Comparison of ENCODE assay signal across 21 cellular contexts in the genomic region with DNA sequence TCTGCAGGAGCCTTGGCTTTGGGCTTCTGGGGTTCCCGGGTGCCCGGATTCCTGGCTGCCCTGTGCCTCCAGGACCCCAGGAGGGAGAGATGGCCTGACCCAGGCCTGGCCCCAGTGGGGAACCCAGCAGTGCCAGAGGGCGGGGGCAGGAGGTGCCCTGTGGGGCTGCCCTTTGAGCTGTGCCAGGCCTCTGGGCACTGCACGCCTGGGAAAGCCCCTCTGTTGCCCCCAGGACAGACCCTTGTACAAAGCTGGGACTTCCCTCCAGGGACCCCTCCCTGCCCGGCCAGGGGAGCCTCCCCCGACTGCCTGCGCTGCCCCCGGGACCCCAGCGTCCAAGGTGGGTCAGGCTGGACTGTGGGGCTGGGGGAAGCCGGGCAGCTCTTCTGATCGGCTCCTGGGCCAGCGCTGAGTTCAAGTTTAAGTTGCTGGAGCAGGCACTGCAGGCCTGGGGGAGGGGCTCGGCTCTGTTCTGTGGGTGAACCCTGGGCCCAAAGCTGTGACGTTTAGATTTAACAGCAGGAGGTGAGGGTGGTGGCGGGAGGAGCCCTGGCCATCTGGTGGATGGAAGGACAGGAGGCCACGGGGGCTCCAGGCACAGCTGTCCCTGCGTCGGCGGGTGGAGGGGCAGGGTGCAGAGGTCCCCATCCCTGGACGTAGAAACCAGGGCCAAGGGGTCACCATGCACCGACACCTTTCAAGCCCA. TPM values are rescaled to one million over a fixed set of nuclear protein-coding genes. Genes with fewer than 3 reads are reported as not detected.
DNase-seq lines count a peak whose midpoint lies in the region; TF ChIP-seq lines count a peak whose summit lies in the region.
"Had no signal": no experiment of that assay in that cellular context is flagged by ENCODE, and none has a peak within 500 bp of the region (broad histone marks: within the 10 kb centered on the region; RNA-seq: fewer than 3 reads in every experiment).

No MANE protein-coding gene starts in this region.

- H3K9ac ChIP-seq in H9 (ENCODE audit: extremely low read depth, insufficient read length, low read length) = no peak overlapping the region
- H3K9ac ChIP-seq: BLaER1 had no signal

- no peak overlapping the region for H4K8ac ChIP-seq in H9 (replicated peaks; ENCODE audit: insufficient read length, low read depth, low read length)

- no peaks in the 10 kb centered on the region for H3K79me1 ChIP-seq in H9 (ENCODE audit: insufficient read depth, low read depth, low read length, poor library complexity, severe bottlenecking)

- H3K4me2 ChIP-seq in H9 (ENCODE audit: insufficient read depth, insufficient read length, low read length) = no peak overlapping the region
- H3K4me2 ChIP-seq: BLaER1 had no signal

- H3K27me3 Mint-ChIP-seq in H9 (ENCODE audit: low read depth) = peaks cover 2% of the 10 kb centered on the region; the same call in 1 of the 2 replicates
- H3K27me3 Mint-ChIP-seq in activated naive CD8-positive, alpha-beta T cell treated with anti-CD3 and anti-CD28 coated beads for 36 hours = no peaks in the 10 kb centered on the region
- H3K27me3 Mint-ChIP-seq: CD4-positive, alpha-beta memory T cell had no signal

- no peak overlapping the region for H3K18ac ChIP-seq in H9 (ENCODE audit: insufficient read length, low read depth, low read length)

- no peaks in the 10 kb centered on the region for H3K9me3 Mint-ChIP-seq in H9
- H3K9me3 Mint-ChIP-seq in activated naive CD8-positive, alpha-beta T cell treated with anti-CD3 and anti-CD28 coated beads for 36 hours = no peaks in the 10 kb centered on the region
- H3K9me3 Mint-ChIP-seq: CD14-positive monocyte; CD4-positive, alpha-beta memory T cell had no signal

- no peak overlapping the region for H2AK5ac ChIP-seq in H9 (ENCODE audit: insufficient read length, low read length)

- H3K36me3 Mint-ChIP-seq in H9 (ENCODE audit: insufficient read depth in 1 of 3, low read depth in 3 of 3) = no peaks in the 10 kb centered on the region
- no peaks in the 10 kb centered on the region for H3K36me3 Mint-ChIP-seq in activated naive CD8-positive, alpha-beta T cell treated with anti-CD3 and anti-CD28 coated beads for 36 hours
- H3K36me3 Mint-ChIP-seq: CD14-positive monocyte; CD4-positive, alpha-beta memory T cell had no signal

- H2AFZ ChIP-seq in H9 (ENCODE audit: low read length) = no peak overlapping the region

- peak; percentile 51 for DNase-seq in NCI-H82 (lab: John Stamatoyannopoulos, UW)
- DNase-seq in NCI-H82 treated with DMSO at 0.1 percent for 48 hours (lab: John Stamatoyannopoulos, UW; ENCODE audit: unreplicated experiment) = no peak
- DNase-seq in H9 = no peak
- DNase-seq in NCI-H69 (lab: John Stamatoyannopoulos, UW) = peak; percentile 52
- no peak for DNase-seq in activated naive CD8-positive, alpha-beta T cell treated with anti-CD3 and anti-CD28 coated beads for 36 hours
- DNase-seq in esophagus squamous epithelium (lab: John Stamatoyannopoulos, UW) = no peak
- no peak for DNase-seq in G401 (ENCODE audit: low spot score)
- DNase-seq: 8988T; Calu3; CD4-positive, alpha-beta memory T cell; DMS153; DMS79; GF-D8; GOT3 had no signal

- no peaks in the 10 kb centered on the region for H3K9me3 ChIP-seq in H9 (ENCODE audit: control insufficient read depth, low read depth, low read length)
- H3K9me3 ChIP-seq in esophagus squamous epithelium = no peaks in the 10 kb centered on the region
- H3K9me3 ChIP-seq: BLaER1, HAP-1 had no signal

- H3K23me2 ChIP-seq in H9 (ENCODE audit: insufficient read length, low read depth, low read length, poor library complexity, severe bottlenecking) = no peaks in the 10 kb centered on the region

- H3K36me3 ChIP-seq in esophagus squamous epithelium = no peaks in the 10 kb centered on the region
- H3K36me3 ChIP-seq: BLaER1, HAP-1 had no signal

- no peak overlapping the region for H3K23ac ChIP-seq in H9 (ENCODE audit: insufficient read length, low read depth, low read length)

- H3K4me1 Mint-ChIP-seq in H9 = peaks cover 0 to 7% of the 10 kb centered on the region in 2 experiments; a peak in 1 of 4 replicates
- H3K4me1 Mint-ChIP-seq in activated naive CD8-positive, alpha-beta T cell treated with anti-CD3 and anti-CD28 coated beads for 36 hours = no peaks in the 10 kb centered on the region
- H3K4me1 Mint-ChIP-seq: CD14-positive monocyte; CD4-positive, alpha-beta memory T cell had no signal

- 0 out of 2 replicates have a peak overlapping the region, but pooled peaks have one; percentile 16 for H3K14ac ChIP-seq in H9 (ENCODE audit: insufficient read depth, low read length)

- H4K91ac ChIP-seq in H9 (ENCODE audit: insufficient read length, low read depth, low read length) = no peak overlapping the region

- H3K4ac ChIP-seq in H9 (ENCODE audit: low read depth, low read length) = no peak overlapping the region

- no peak overlapping the region for H3K4me3 ChIP-seq in esophagus squamous epithelium
- H3K4me3 ChIP-seq: BLaER1, HAP-1 had no signal

- H2BK20ac ChIP-seq in H9 (ENCODE audit: low read depth, low read length, poor library complexity, severe bottlenecking) = no peak overlapping the region

- no peak for TF ChIP-seq POLR2A in esophagus squamous epithelium (IDR thresholded peaks at IDR 0.05)

- no peak overlapping the region for H3K27ac ChIP-seq in H9 (ENCODE audit: insufficient read length, low read depth, low read length)
- no peak overlapping the region for H3K27ac ChIP-seq in esophagus squamous epithelium
- H3K27ac ChIP-seq: BLaER1, HL-60 had no signal

- H2BK12ac ChIP-seq in H9 (ENCODE audit: insufficient read length, low read depth, low read length) = no peak overlapping the region

- H4K20me1 ChIP-seq in H9 (ENCODE audit: control insufficient read depth, insufficient read depth, insufficient read length) = no peaks in the 10 kb centered on the region

- H3K4me3 Mint-ChIP-seq in H9 = no peak overlapping the region
- H3K4me3 Mint-ChIP-seq in activated naive CD8-positive, alpha-beta T cell treated with anti-CD3 and anti-CD28 coated beads for 36 hours = no peak overlapping the region
- H3K4me3 Mint-ChIP-seq: CD14-positive monocyte; CD4-positive, alpha-beta memory T cell had no signal

- no peaks in the 10 kb centered on the region for H3K27me3 ChIP-seq in H9 (ENCODE audit: insufficient read depth, low read length)
- peaks cover 0 to 98% (median 0%) of the 10 kb centered on the region in 4 donors for H3K27me3 ChIP-seq in esophagus squamous epithelium

- WGBS in H9 (ENCODE audit: extremely low coverage, insufficient read length, low lambda C conversion rate) = no CpG with 5 or more reads among the region's 21 CpGs
- WGBS in esophagus squamous epithelium, 2 donors = 47% methylated on average over 3 of the region's 21 CpGs; no CpG with 5 or more reads in 1 of the 2 donors

- H3K56ac ChIP-seq in H9 (ENCODE audit: insufficient read length, low read depth, low read length) = no peak overlapping the region

- in situ Hi-C loops in G401 (cut with HindIII; ENCODE audit: low sequenced_read_pairs) = no loop called here

- no peaks in the 10 kb centered on the region for H3K79me2 ChIP-seq in H9 (ENCODE audit: insufficient read depth, low read length)

- TF ChIP-seq CTCF in H9 (conservative IDR thresholded peaks at IDR 0.05) = no peak
- TF ChIP-seq CTCF in esophagus squamous epithelium (IDR thresholded peaks at IDR 0.05) = no peak

- no peak overlapping the region for H2BK5ac ChIP-seq in H9 (ENCODE audit: insufficient read length, low read length)

- H3K4me1 ChIP-seq in H9 (ENCODE audit: insufficient read depth, low read length) = no peaks in the 10 kb centered on the region
- H3K4me1 ChIP-seq in esophagus squamous epithelium = peaks cover 0 to 5% (median 0%) of the 10 kb centered on the region in 3 donors
- H3K4me1 ChIP-seq: HAP-1 had no signal

- no peak overlapping the region for H2BK120ac ChIP-seq in H9 (ENCODE audit: low read depth, low read length, poor library complexity, severe bottlenecking)

- no peak overlapping the region for H3K27ac Mint-ChIP-seq in H9
- no peak overlapping the region for H3K27ac Mint-ChIP-seq in activated naive CD8-positive, alpha-beta T cell treated with anti-CD3 and anti-CD28 coated beads for 36 hours
- H3K27ac Mint-ChIP-seq: CD14-positive monocyte; CD4-positive, alpha-beta memory T cell had no signal

- intact Hi-C loops in esophagus squamous epithelium (cut with DNase I) = no loop called here

- H2BK15ac ChIP-seq in H9 (ENCODE audit: low read depth, low read length) = no peak overlapping the region

- no peak overlapping the region for H4K5ac ChIP-seq in H9 (ENCODE audit: insufficient read length, low read depth, low read length)

- H3T11ph ChIP-seq in H9 (ENCODE audit: low read length) = no peak overlapping the region

RNA-seq across cellular contexts. Expression of gene C1QTNF8, which starts 27.6 kb away (rescaled TPM):
- total RNA-seq in H9 (2021) (not detected in 2 replicates), esophagus squamous epithelium (not detected)
- total RNA-seq in activated naive CD8-positive, alpha-beta T cell treated with anti-CD3 and anti-CD28 coated beads for 36 hours = not detected
- 1.5 and 2.6 TPM in 2 replicates for total RNA-seq in G401 (2014; rRNA removed; shearing (Covaris generic))
- total RNA-seq: A673; Calu3; CD4-positive, alpha-beta memory T cell; Daoy; HT1080 had no signal

RNA-seq across cellular contexts. Expression of gene CACNA1H, which starts 29.2 kb away (rescaled TPM):
- total RNA-seq in H9 (2021) (41.9 and 43.3 TPM in 2 replicates), esophagus squamous epithelium (10 to 100 TPM in 1 of 4 donors, 1 to 10 TPM in 3; 1.7 to 14.7 (median 5.6) TPM)
- total RNA-seq in activated naive CD8-positive, alpha-beta T cell treated with anti-CD3 and anti-CD28 coated beads for 36 hours = under 1 TPM; 0.32 to 0.35 TPM
- 14.8 and 21.8 TPM in 2 replicates for total RNA-seq in G401 (2014; rRNA removed; shearing (Covaris generic))
- total RNA-seq: Calu3, HT1080 had no signal

RNA-seq across cellular contexts. Expression of gene SSTR5, which starts 51.1 kb away (rescaled TPM):
- total RNA-seq in H9 (2021) (0.22 and 0.37 TPM in 2 replicates), esophagus squamous epithelium (not detected)
- total RNA-seq in activated naive CD8-positive, alpha-beta T cell treated with anti-CD3 and anti-CD28 coated beads for 36 hours = not detected
- total RNA-seq in G401 (2014; rRNA removed; shearing (Covaris generic)) = not detected in 2 replicates
- total RNA-seq: A673; Calu3; CD4-positive, alpha-beta memory T cell; Daoy; HT1080 had no signal

Comparison
In these comparisons a context has a peak if more than half of its experiments do, and no peak if none do; other contexts are left out.
1. DNase-seq: peak in NCI-H82 (single experiment) and NCI-H69 (single experiment); none in NCI-H82 treated with DMSO at 0.1 percent for 48 hours (single experiment), H9 (single experiment), activated naive CD8-positive, alpha-beta T cell treated with anti-CD3 and anti-CD28 coated beads for 36 hours (single experiment), esophagus squamous epithelium (single experiment) and G401 (single experiment).